Comparison of ENCODE assay signal across 9 cellular contexts in genomic region chr9:98848450-98849149, GRCh38. TPM values are rescaled to one million over a fixed set of nuclear protein-coding genes. Genes with fewer than 3 reads are reported as not detected.
DNase-seq lines count a peak whose midpoint lies in the region; ATAC-seq and TF ChIP-seq lines count a peak whose summit lies in the region.
"Had no signal": no experiment of that assay in that cellular context is flagged by ENCODE, and none has a peak within 500 bp of the region (broad histone marks: within the 10 kb centered on the region; RNA-seq: fewer than 3 reads in every experiment).

No MANE protein-coding gene starts in this region.

- no peak overlapping the region for H3K27ac ChIP-seq in Panc1 (ENCODE audit: low read length)

- no peaks in the 10 kb centered on the region for H3K27me3 ChIP-seq in Panc1 (ENCODE audit: control insufficient read depth, insufficient read depth, low read length)

- in situ Hi-C loops in Caki2 (cut with HindIII; ENCODE audit: low pct_unique_long_range_greater_than_20kb, low sequenced_read_pairs), result loop anchor here (10.0 kb wide), 1 partner anchor 146 kb away; no protein-coding TSS in a partner anchor
- in situ Hi-C loops in Panc1 (cut with HindIII; ENCODE audit: low pct_unique_long_range_greater_than_20kb, low sequenced_read_pairs), result no loop called here

- H3K4me3 ChIP-seq in Panc1 (ENCODE audit: low read depth in 2 of 2, low read length in 2 of 2), result peak overlapping the region in 1 of 2 experiments; percentile 33; a peak in 2 of 4 replicates
- H3K4me3 ChIP-seq in fibroblast of mammary gland (ENCODE audit: control insufficient read depth, low read depth, low read length), result no peak overlapping the region

- no TSS peak for BruUV-seq in Panc1 (replicated peaks; lab: Mats Ljungman, UMichigan)

- H3K4me3 Mint-ChIP-seq in IgD-negative memory B cell (no peak overlapping the region), nephron (peak overlapping the region; percentile 22 to 50 (median 33))
- H3K4me3 Mint-ChIP-seq in activated T-cell treated with anti-CD3 and anti-CD28 coated beads, Interleukin-2, amount 50 U/mL, for 72 hours, result no peak overlapping the region
- H3K4me3 Mint-ChIP-seq in stimulated activated memory B cell treated with anti-CD40 and anti-IgM and Interleukin-4, amounts not matched to agents 10 μg/mL and 1 μg/mL and 100 μg/mL, for 72 hours, result no peak overlapping the region
- H3K4me3 Mint-ChIP-seq: dendritic cell treated with granulocyte-macrophage colony-stimulating factor and Interleukin-4, amounts not matched to agents 40 ng/mL and 50 ng/mL, for 4 days had no signal

- H3K36me3 ChIP-seq in Panc1 (ENCODE audit: control insufficient read depth, insufficient read depth, low read length), result no peaks in the 10 kb centered on the region

- ATAC-seq in GM21390 (IDR thresholded peaks at IDR 0.05; ENCODE audit: unreplicated experiment) (peak; percentile 76), Panc1 (peak; percentile 100)
- peak; percentile 91 for ATAC-seq in activated T-cell treated with anti-CD3 and anti-CD28 coated beads, Interleukin-2, amount 50 U/mL, for 72 hours (replicated peaks in 1 of 2)
- ATAC-seq in stimulated activated memory B cell treated with anti-CD40 and anti-IgM and Interleukin-4, amounts not matched to agents 10 μg/mL and 1 μg/mL and 100 μg/mL, for 72 hours, result peak; percentile 90

- intact Hi-C loops in Panc1 (cut with micrococcal nuclease; ENCODE audit: unreplicated experiment), result loop anchor here (1.0 to 5.0 kb wide), 2 partner anchors 150 to 294 kb away; no protein-coding TSS in a partner anchor

- H3K9me3 Mint-ChIP-seq in IgD-negative memory B cell (no peaks in the 10 kb centered on the region), nephron (no peaks in the 10 kb centered on the region)
- H3K9me3 Mint-ChIP-seq in activated T-cell treated with anti-CD3 and anti-CD28 coated beads, Interleukin-2, amount 50 U/mL, for 72 hours, result no peaks in the 10 kb centered on the region
- H3K9me3 Mint-ChIP-seq in stimulated activated memory B cell treated with anti-CD40 and anti-IgM and Interleukin-4, amounts not matched to agents 10 μg/mL and 1 μg/mL and 100 μg/mL, for 72 hours, result no peaks in the 10 kb centered on the region
- H3K9me3 Mint-ChIP-seq: dendritic cell treated with granulocyte-macrophage colony-stimulating factor and Interleukin-4, amounts not matched to agents 40 ng/mL and 50 ng/mL, for 4 days had no signal

- DNase-seq in Caki2 (ENCODE audit: low read depth) (peak; percentile 97), Panc1 (ENCODE audit: low read depth, low spot score) (peak; percentile 70), fibroblast of mammary gland (ENCODE audit: low read depth) (peak; percentile 88)
- peak; percentile 82 to 83 for DNase-seq in activated T-cell treated with anti-CD3 and anti-CD28 coated beads, Interleukin-2, amount 50 U/mL, for 72 hours

- H3K36me3 Mint-ChIP-seq in IgD-negative memory B cell, result peaks cover 7% of the 10 kb centered on the region
- H3K36me3 Mint-ChIP-seq in activated T-cell treated with anti-CD3 and anti-CD28 coated beads, Interleukin-2, amount 50 U/mL, for 72 hours (ENCODE audit: insufficient read depth in 2 of 2), result no peaks in the 10 kb centered on the region
- no peaks in the 10 kb centered on the region for H3K36me3 Mint-ChIP-seq in nephron (ENCODE audit: low read depth)
- H3K36me3 Mint-ChIP-seq in stimulated activated memory B cell treated with anti-CD40 and anti-IgM and Interleukin-4, amounts not matched to agents 10 μg/mL and 1 μg/mL and 100 μg/mL, for 72 hours, result peaks cover 10% of the 10 kb centered on the region

- peaks cover 2% of the 10 kb centered on the region for H3K27me3 Mint-ChIP-seq in IgD-negative memory B cell
- no peaks in the 10 kb centered on the region for H3K27me3 Mint-ChIP-seq in activated T-cell treated with anti-CD3 and anti-CD28 coated beads, Interleukin-2, amount 50 U/mL, for 72 hours (ENCODE audit: low read depth)
- H3K27me3 Mint-ChIP-seq in nephron (ENCODE audit: low read depth), result peaks cover 3% of the 10 kb centered on the region
- no peaks in the 10 kb centered on the region for H3K27me3 Mint-ChIP-seq in stimulated activated memory B cell treated with anti-CD40 and anti-IgM and Interleukin-4, amounts not matched to agents 10 μg/mL and 1 μg/mL and 100 μg/mL, for 72 hours

- H3K4me1 ChIP-seq in Panc1 (ENCODE audit: control insufficient read depth, insufficient read depth, low read length), result no peaks in the 10 kb centered on the region; the same call in 1 of the 2 replicates

- POLR2A ChIA-PET in Panc1 (lab: Charles Lee), result no interaction called here

- H3K27ac Mint-ChIP-seq in IgD-negative memory B cell, result peak overlapping the region in 2 of 3 donors; percentile 1 to 36
- no peak overlapping the region for H3K27ac Mint-ChIP-seq in activated T-cell treated with anti-CD3 and anti-CD28 coated beads, Interleukin-2, amount 50 U/mL, for 72 hours
- peak overlapping the region in 2 of 3 experiments; percentile 4 to 60 for H3K27ac Mint-ChIP-seq in nephron
- H3K27ac Mint-ChIP-seq in stimulated activated memory B cell treated with anti-CD40 and anti-IgM and Interleukin-4, amounts not matched to agents 10 μg/mL and 1 μg/mL and 100 μg/mL, for 72 hours, result no peak overlapping the region
- H3K27ac Mint-ChIP-seq: dendritic cell treated with granulocyte-macrophage colony-stimulating factor and Interleukin-4, amounts not matched to agents 40 ng/mL and 50 ng/mL, for 4 days had no signal

- no peaks in the 10 kb centered on the region for H3K9me3 ChIP-seq in Panc1 (ENCODE audit: control insufficient read depth, insufficient read depth, low read depth, low read length)

- H3K4me1 Mint-ChIP-seq in IgD-negative memory B cell (peaks cover 0 to 2% (median 0%) of the 10 kb centered on the region in 3 donors), nephron (peaks cover 22% of the 10 kb centered on the region)
- peaks cover 10% of the 10 kb centered on the region for H3K4me1 Mint-ChIP-seq in activated T-cell treated with anti-CD3 and anti-CD28 coated beads, Interleukin-2, amount 50 U/mL, for 72 hours (ENCODE audit: low read depth)
- H3K4me1 Mint-ChIP-seq in stimulated activated memory B cell treated with anti-CD40 and anti-IgM and Interleukin-4, amounts not matched to agents 10 μg/mL and 1 μg/mL and 100 μg/mL, for 72 hours, result no peaks in the 10 kb centered on the region

- TF ChIP-seq CTCF in Panc1 (IDR thresholded peaks at IDR 0.05) (peak; percentile 88), fibroblast of mammary gland (conservative IDR thresholded peaks at IDR 0.05; ENCODE audit: control insufficient read depth, insufficient read depth, low read depth, low read length) (peak; percentile 97), nephron (IDR thresholded peaks at IDR 0.05; ENCODE audit: unreplicated experiment in 3 of 3) (peak; percentile 95 to 96 (median 95))

- CTCF ChIA-PET in Panc1 (lab: Charles Lee), result interaction anchor here (1.2 to 1.3 kb wide), 2 partner anchors 127 to 150 kb away, joined by 3 to 4 read pairs; no protein-coding TSS in a partner anchor

RNA-seq across cellular contexts. Expression of gene GALNT12, which starts 41.1 kb away (rescaled TPM):
- total RNA-seq in Caki2 (2014; rRNA removed; shearing (Covaris generic); ENCODE audit: low replicate concordance), result 75.9 and 110 TPM in 2 replicates
- polyA plus RNA-seq in IgD-negative memory B cell, result 0.90 TPM
- total RNA-seq in Panc1 (2021; ENCODE audit: unreplicated experiment), result 3.3 TPM
- polyA plus RNA-seq in Panc1 (2012; ENCODE audit: insufficient read length), result 2.1 TPM
- total RNA-seq in activated T-cell treated with anti-CD3 and anti-CD28 coated beads, Interleukin-2, amount 50 U/mL, for 72 hours, result 10 to 100 TPM in 1 of 2 donors, 1 to 10 TPM in 1; 6.6 to 11.2 TPM

RNA-seq across cellular contexts. Expression of gene ANKS6, which starts 52.2 kb away (rescaled TPM):
- total RNA-seq in Caki2 (2014; rRNA removed; shearing (Covaris generic); ENCODE audit: low replicate concordance), result 60.9 and 106 TPM in 2 replicates
- polyA plus RNA-seq in IgD-negative memory B cell, result 2.5 TPM
- 19.6 TPM for total RNA-seq in Panc1 (2021; ENCODE audit: unreplicated experiment)
- polyA plus RNA-seq in Panc1 (2012; ENCODE audit: insufficient read length), result 32.3 TPM
- total RNA-seq in activated T-cell treated with anti-CD3 and anti-CD28 coated beads, Interleukin-2, amount 50 U/mL, for 72 hours, result 10 to 100 TPM; 14.9 to 25.0 TPM

Comparison
In these comparisons a context has a peak if more than half of its experiments do, and no peak if none do; other contexts are left out.
1. H3K27ac Mint-ChIP-seq: peak in IgD-negative memory B cell (2 of 3) and nephron (2 of 3); none in activated T-cell treated with anti-CD3 and anti-CD28 coated beads, Interleukin-2, amount 50 U/mL, for 72 hours (single experiment) and stimulated activated memory B cell treated with anti-CD40 and anti-IgM and Interleukin-4, amounts not matched to agents 10 μg/mL and 1 μg/mL and 100 μg/mL, for 72 hours (single experiment).
2. H3K4me3 Mint-ChIP-seq: peak in nephron (3 of 3); none in IgD-negative memory B cell (0 of 4), activated T-cell treated with anti-CD3 and anti-CD28 coated beads, Interleukin-2, amount 50 U/mL, for 72 hours (0 of 2) and stimulated activated memory B cell treated with anti-CD40 and anti-IgM and Interleukin-4, amounts not matched to agents 10 μg/mL and 1 μg/mL and 100 μg/mL, for 72 hours (single experiment).
3. Peak in every context shown above with its lines, with median percentiles within 50 percentile points of each other: DNase-seq, ATAC-seq and CTCF ChIP-seq.